In genomic region chr12:71638499-71638898, GRCh38 we compare ENCODE assay signal across 1 cellular context.
TF ChIP-seq lines count a peak whose summit lies in the region.

No MANE protein-coding gene starts in this region.

TF ChIP-seq in HepG2, 621 proteins besides CTCF, POLR2A, EP300 and RAD21:
- peak; percentile 77 for TF ChIP-seq MAFF (IDR thresholded peaks at IDR 0.05; ENCODE audit: low read depth, low read length)
- TF ChIP-seq MAFK (conservative IDR thresholded peaks at IDR 0.05 in 1 of 2, IDR thresholded peaks at IDR 0.05 in 1 of 2; ENCODE audit: low read length in 2 of 2), result peak; percentile 75 to 76; a peak in 3 of 4 replicates
- TF ChIP-seq RFXAP (CRISPR knock-in tag; IDR thresholded peaks at IDR 0.05; ENCODE audit: borderline replicate concordance), result no peak
